In the genomic region with DNA sequence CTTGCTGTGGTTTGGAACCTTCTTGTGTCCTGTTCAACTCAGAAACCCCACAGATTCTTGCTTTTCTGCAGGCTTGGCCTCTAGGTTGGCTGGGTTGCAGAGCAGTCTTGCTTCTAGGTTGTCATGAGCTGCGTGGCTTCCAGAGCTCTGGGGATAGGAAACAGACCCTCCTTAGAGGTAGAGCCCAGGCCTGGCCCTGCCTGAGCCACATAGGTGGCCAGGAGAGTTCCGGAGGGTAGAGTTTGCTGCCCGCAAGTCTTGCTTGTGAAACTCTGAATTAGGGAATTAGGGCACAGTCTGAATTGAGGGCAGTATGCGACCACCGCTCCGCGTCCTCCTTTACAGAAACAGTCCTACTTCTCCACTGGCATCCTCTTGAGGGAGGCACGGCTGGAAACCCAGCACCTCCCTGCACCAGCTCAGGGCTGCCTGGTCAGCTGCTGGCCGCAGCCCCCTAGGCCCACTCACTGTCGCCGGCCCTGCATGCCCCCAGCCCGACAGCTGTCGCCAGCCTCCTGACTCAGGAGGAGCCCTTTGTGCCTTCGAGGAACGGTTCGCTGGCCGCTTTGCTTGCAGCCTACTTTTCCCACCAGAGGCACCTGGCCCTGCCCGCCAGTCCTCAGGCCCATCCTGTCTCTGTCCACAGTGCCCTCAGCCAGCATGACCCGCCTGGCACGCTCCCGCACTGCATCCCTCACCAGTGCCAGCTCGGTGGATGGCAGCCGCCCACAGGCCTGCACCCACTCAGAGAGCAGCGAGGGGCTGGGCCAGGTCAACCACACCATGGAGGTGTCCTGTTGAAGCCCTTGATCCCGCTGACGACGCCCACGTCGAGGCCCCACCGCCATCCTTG, we compare ENCODE assay signal across 1 cellular context.
TF ChIP-seq lines count a peak whose summit lies in the region.

No MANE protein-coding gene starts in this region.

TF ChIP-seq in H1, 55 proteins besides CTCF, POLR2A, EP300 and RAD21:
- no peak for TF ChIP-seq YY1 (IDR thresholded peaks at IDR 0.05; ENCODE audit: low read depth, low read length)
- TF ChIP-seq, protein P1, sequence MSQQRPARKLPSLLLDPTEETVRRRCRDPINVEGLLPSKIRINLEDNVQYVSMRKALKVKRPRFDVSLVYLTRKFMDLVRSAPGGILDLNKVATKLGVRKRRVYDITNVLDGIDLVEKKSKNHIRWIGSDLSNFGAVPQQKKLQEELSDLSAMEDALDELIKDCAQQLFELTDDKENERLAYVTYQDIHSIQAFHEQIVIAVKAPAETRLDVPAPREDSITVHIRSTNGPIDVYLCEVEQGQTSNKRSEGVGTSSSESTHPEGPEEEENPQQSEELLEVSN (IDR thresholded peaks at IDR 0.05): no peak
TF ChIP-seq in H1: peak in this region for 0.
